ENCODE assay signal across 1 cellular context in genomic region chr1:178188306-178188705, GRCh38.
TF ChIP-seq lines count a peak whose summit lies in the region.

No MANE protein-coding gene starts in this region.

TF ChIP-seq in WTC11, 78 proteins besides CTCF, POLR2A, EP300 and RAD21 (continued from another document):
- TF ChIP-seq HMGXB4 (CRISPR knock-in tag; IDR thresholded peaks at IDR 0.05): no peak
- TF ChIP-seq NFYB (CRISPR knock-in tag; conservative IDR thresholded peaks at IDR 0.05; ENCODE audit: low read depth): no peak
- TF ChIP-seq, protein P1, sequence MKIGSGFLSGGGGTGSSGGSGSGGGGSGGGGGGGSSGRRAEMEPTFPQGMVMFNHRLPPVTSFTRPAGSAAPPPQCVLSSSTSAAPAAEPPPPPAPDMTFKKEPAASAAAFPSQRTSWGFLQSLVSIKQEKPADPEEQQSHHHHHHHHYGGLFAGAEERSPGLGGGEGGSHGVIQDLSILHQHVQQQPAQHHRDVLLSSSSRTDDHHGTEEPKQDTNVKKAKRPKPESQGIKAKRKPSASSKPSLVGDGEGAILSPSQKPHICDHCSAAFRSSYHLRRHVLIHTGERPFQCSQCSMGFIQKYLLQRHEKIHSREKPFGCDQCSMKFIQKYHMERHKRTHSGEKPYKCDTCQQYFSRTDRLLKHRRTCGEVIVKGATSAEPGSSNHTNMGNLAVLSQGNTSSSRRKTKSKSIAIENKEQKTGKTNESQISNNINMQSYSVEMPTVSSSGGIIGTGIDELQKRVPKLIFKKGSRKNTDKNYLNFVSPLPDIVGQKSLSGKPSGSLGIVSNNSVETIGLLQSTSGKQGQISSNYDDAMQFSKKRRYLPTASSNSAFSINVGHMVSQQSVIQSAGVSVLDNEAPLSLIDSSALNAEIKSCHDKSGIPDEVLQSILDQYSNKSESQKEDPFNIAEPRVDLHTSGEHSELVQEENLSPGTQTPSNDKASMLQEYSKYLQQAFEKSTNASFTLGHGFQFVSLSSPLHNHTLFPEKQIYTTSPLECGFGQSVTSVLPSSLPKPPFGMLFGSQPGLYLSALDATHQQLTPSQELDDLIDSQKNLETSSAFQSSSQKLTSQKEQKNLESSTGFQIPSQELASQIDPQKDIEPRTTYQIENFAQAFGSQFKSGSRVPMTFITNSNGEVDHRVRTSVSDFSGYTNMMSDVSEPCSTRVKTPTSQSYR (CRISPR knock-in tag; IDR thresholded peaks at IDR 0.05): no peak
- no peak for TF ChIP-seq GABPB1 (CRISPR knock-in tag; IDR thresholded peaks at IDR 0.05)
